In genomic region chr17:40023590-40024292, GRCh38 we compare ENCODE assay signal across 14 cellular contexts. TPM values are rescaled to one million over a fixed set of nuclear protein-coding genes. Genes with fewer than 3 reads are reported as not detected.
DNase-seq lines count a peak whose midpoint lies in the region; ATAC-seq, FAIRE-seq and TF ChIP-seq lines count a peak whose summit lies in the region.
"Had no signal": no experiment of that assay in that cellular context is flagged by ENCODE, and none has a peak within 500 bp of the region (broad histone marks: within the 10 kb centered on the region; RNA-seq: fewer than 3 reads in every experiment).

No MANE protein-coding gene starts in this region.

- WGBS in transverse colon (ENCODE audit: low coverage in 1 of 2), 2 donors = 55 to 56% methylated on average over 6 to 10 of the region's 10 CpGs

- no peaks in the 10 kb centered on the region for H3K9me3 ChIP-seq in adipocyte (ENCODE audit: control insufficient read depth, low read length)
- no peaks in the 10 kb centered on the region for H3K9me3 ChIP-seq in kidney (ENCODE audit: control insufficient read depth in 1 of 2, low read length in 2 of 2)
- H3K9me3 ChIP-seq in transverse colon = no peaks in the 10 kb centered on the region

- FAIRE-seq in kidney (lab: Jason Lieb, UNC) = no peak

- TF ChIP-seq POLR2A in transverse colon (IDR thresholded peaks at IDR 0.05) = no peak

- H3K27me3 ChIP-seq in adipocyte (replicated peaks; ENCODE audit: control insufficient read depth, insufficient read depth, low read length) (no peaks in the 10 kb centered on the region), transverse colon (no peaks in the 10 kb centered on the region)
- H3K27me3 ChIP-seq: cardiac muscle cell had no signal

- H3K4me1 ChIP-seq in adipocyte (ENCODE audit: control insufficient read depth, insufficient read depth, low read length) (peaks cover 20% of the 10 kb centered on the region), kidney (ENCODE audit: control insufficient read depth in 1 of 2, insufficient read depth in 1 of 2, low read depth in 1 of 2, low read length in 2 of 2) (peaks cover 0 to 3% of the 10 kb centered on the region in 2 donors), transverse colon (peaks cover 8 to 57% (median 48%) of the 10 kb centered on the region in 4 donors)

- DNase-seq in HuH-7.5 (ENCODE audit: low spot score) = peak; percentile 7
- peak; percentile 29 for DNase-seq in adipocyte (ENCODE audit: low read depth)
- peak; percentile 85 for DNase-seq in kidney
- peak; percentile 80 for DNase-seq in transverse colon
- DNase-seq in SW 1271 (lab: John Stamatoyannopoulos, UW) = no peak
- no peak for DNase-seq in NCI-H345 (lab: John Stamatoyannopoulos, UW)
- DNase-seq: activated T-cell treated with anti-CD3 and anti-CD28 coated beads, Interleukin-2, amount 50 U/mL, for 72 hours; DND-41; NCI-H524 treated with DMSO at 0.1 percent for 48 hours had no signal

- TF ChIP-seq CTCF in kidney (IDR thresholded peaks at IDR 0.05; ENCODE audit: borderline replicate concordance, extremely low read depth, insufficient read depth) = no peak
- TF ChIP-seq CTCF in transverse colon (IDR thresholded peaks at IDR 0.05) = no peak

- peaks cover 37% of the 10 kb centered on the region for H3K36me3 ChIP-seq in adipocyte (ENCODE audit: control insufficient read depth, insufficient read depth, low read length, severe bottlenecking)
- peaks cover 29 to 36% of the 10 kb centered on the region in 2 donors for H3K36me3 ChIP-seq in kidney (ENCODE audit: control insufficient read depth in 1 of 2, insufficient read depth in 2 of 2, low read length in 2 of 2)
- peaks cover 0 to 18% (median 6%) of the 10 kb centered on the region in 4 donors for H3K36me3 ChIP-seq in transverse colon

- intact Hi-C loops in kidney (cut with DNase I) = no loop called here
- intact Hi-C loops in transverse colon (cut with DNase I; ENCODE audit: low total_unique reads) = no loop called here

- TF ChIP-seq EP300 in transverse colon (IDR thresholded peaks at IDR 0.05; ENCODE audit: low read depth) = no peak

- no peak overlapping the region for H3K4me3 ChIP-seq in adipocyte (ENCODE audit: low read length)
- no peak overlapping the region for H3K4me3 ChIP-seq in kidney (ENCODE audit: low read length in 2 of 2)
- H3K4me3 ChIP-seq in transverse colon = no peak overlapping the region
- H3K4me3 ChIP-seq: cardiac muscle cell had no signal

- in situ Hi-C loops in transverse colon (cut with MboI; ENCODE audit: low pct_ligation_motif_present in 1 of 4, low pct_unique_long_range_greater_than_20kb in 1 of 4, low sequenced_read_pairs in 3 of 4) = loop anchor here in 1 of 4 donors (25.0 kb wide), 1 partner anchor 264 kb away; the partner anchor contains the start of gene CDC6

- no peak overlapping the region for H3K9ac ChIP-seq in adipocyte (ENCODE audit: low read length)
- H3K9ac ChIP-seq in kidney (ENCODE audit: low read length in 2 of 2) = no peak overlapping the region

- H3K27ac ChIP-seq in kidney (ENCODE audit: low read depth in 2 of 2, low read length in 2 of 2) (no peak overlapping the region), transverse colon (peak overlapping the region; percentile 48 to 80 (median 59))
- H3K27ac ChIP-seq: cardiac muscle cell had no signal

- no peak for ATAC-seq in GM19351 (IDR thresholded peaks at IDR 0.05; ENCODE audit: unreplicated experiment)
- ATAC-seq: activated T-cell treated with anti-CD3 and anti-CD28 coated beads, Interleukin-2, amount 50 U/mL, for 72 hours had no signal

RNA-seq across cellular contexts. Expression of gene CSF3, which starts 8.5 kb away (rescaled TPM):
- total RNA-seq in kidney (not detected), transverse colon (10 to 100 TPM in 1 of 4 donors, 1 to 10 TPM in 1, not detected in 2; 2.6 to 38.9 TPM)
- polyA plus RNA-seq in kidney (ENCODE audit: insufficient read depth, low read depth, low replicate concordance) = not detected
- total RNA-seq: activated T-cell treated with anti-CD3 and anti-CD28 coated beads, Interleukin-2, amount 50 U/mL, for 72 hours; cardiac muscle cell; kidney epithelial cell; osteocyte; SK-MEL-5 had no signal
- polyA plus RNA-seq: cardiac muscle cell had no signal

RNA-seq across cellular contexts. Expression of gene MED24, which starts 30.5 kb away (rescaled TPM):
- total RNA-seq in kidney = 66.3 TPM
- polyA plus RNA-seq in kidney (ENCODE audit: insufficient read depth, low read depth, low replicate concordance) = 53.7 TPM
- 100 to 1,000 TPM in 2 of 4 donors, 10 to 100 TPM in 2; 64.3 to 294 (median 112) TPM for total RNA-seq in transverse colon

RNA-seq across cellular contexts. Expression of gene THRA, which starts 39.0 kb away (rescaled TPM):
- total RNA-seq in kidney = 63.9 TPM
- 40.8 TPM for polyA plus RNA-seq in kidney (ENCODE audit: insufficient read depth, low read depth, low replicate concordance)
- 10 to 100 TPM; 32.6 to 82.6 (median 58.6) TPM for total RNA-seq in transverse colon

RNA-seq across cellular contexts. Expression of gene PSMD3, which starts 43.1 kb away (rescaled TPM):
- total RNA-seq in kidney (66.4 TPM), transverse colon (100 to 1,000 TPM in 3 of 4 donors, 10 to 100 TPM in 1; 80.7 to 117 (median 112) TPM)
- polyA plus RNA-seq in kidney (ENCODE audit: insufficient read depth, low read depth, low replicate concordance) = 63.6 TPM

Comparison
In these comparisons a context has a peak if more than half of its experiments do, and no peak if none do; other contexts are left out.
1. DNase-seq: peak in HuH-7.5 (single experiment), adipocyte (single experiment), kidney (single experiment) and transverse colon (single experiment); none in SW 1271 (0 of 2) and NCI-H345 (single experiment).
2. H3K27ac ChIP-seq: peak in transverse colon (4 of 4); none in kidney (0 of 2).